ENCODE assay signal across 10 cellular contexts in genomic region chr6:78436335-78436734, GRCh38.
A peak's percentile ranks its signal among the peaks of the same experiment; 100 is the strongest.
DNase-seq lines count a peak whose midpoint lies in the region; ATAC-seq and TF ChIP-seq lines count a peak whose summit lies in the region.
"Had no signal": no experiment of that assay in that cellular context is flagged by ENCODE, and none has a peak within 500 bp of the region (broad histone marks: within the 10 kb centered on the region; RNA-seq: fewer than 3 reads in every experiment).

No MANE protein-coding gene starts in this region.

- no peak overlapping the region for H3K27ac ChIP-seq in RWPE2 (ENCODE audit: poor library complexity, severe bottlenecking)

- CTCF ChIA-PET in BJ (lab: Yijun Ruan, JAX) = interaction anchor here (0.8 to 1.6 kb wide), 8 partner anchors 8 to 374 kb away, joined by 3 to 11 read pairs (median 4); no protein-coding TSS in a partner anchor

- H3K36me3 Mint-ChIP-seq in CD14-positive monocyte = no peaks in the 10 kb centered on the region

- H3K27ac Mint-ChIP-seq in CD14-positive monocyte = no peak overlapping the region

- TF ChIP-seq CTCF in BJ (IDR thresholded peaks at IDR 0.05; ENCODE audit: insufficient read depth, low read depth, low read length) (peak; percentile 52), RWPE2 (IDR thresholded peaks at IDR 0.05; ENCODE audit: poor library complexity, severe bottlenecking) (peak; percentile 72), CD14-positive monocyte (IDR thresholded peaks at IDR 0.05) (no peak)

- peaks cover 0 to 4% (median 0%) of the 10 kb centered on the region in 7 donors for H3K9me3 Mint-ChIP-seq in CD14-positive monocyte

- no peak for DNase-seq in BJ (ENCODE audit: low read depth)
- DNase-seq in RWPE2 (ENCODE audit: low spot score) = no peak
- peak; percentile 1 for DNase-seq in iPS DF 19.7 (ENCODE audit: low read depth, low spot score)
- no peak for DNase-seq in NCI-H510A (lab: John Stamatoyannopoulos, UW)
- DNase-seq in cortex of kidney (lab: John Stamatoyannopoulos, UW) = no peak
- DNase-seq in CD14-positive monocyte (ENCODE audit: low spot score) = no peak
- no peak for DNase-seq in amygdala (lab: John Stamatoyannopoulos, UW)
- DNase-seq: NCI-H345; stimulated activated naive CD4-positive, alpha-beta T cell treated with Interleukin-2 at 50 U/mL for 16 hours had no signal

- no peak overlapping the region for H3K4me3 Mint-ChIP-seq in CD14-positive monocyte

- H3K36me3 ChIP-seq in BJ (ENCODE audit: control insufficient read depth, insufficient read depth, low read length) (no peaks in the 10 kb centered on the region), RWPE2 (ENCODE audit: low read depth) (no peaks in the 10 kb centered on the region)

- H3K27me3 Mint-ChIP-seq in CD14-positive monocyte (ENCODE audit: low read depth in 3 of 3) = no peaks in the 10 kb centered on the region

- H3K4me3 ChIP-seq in BJ (ENCODE audit: low read depth, low read length) (no peak overlapping the region), RWPE2 (ENCODE audit: severe bottlenecking) (no peak overlapping the region)

- peak; percentile 78 for ATAC-seq in HG02642 (IDR thresholded peaks at IDR 0.05; ENCODE audit: poor library complexity, unreplicated experiment)
- peak; percentile 76 for ATAC-seq in RWPE2 (ENCODE audit: low read depth)

- intact Hi-C loops in CD14-positive monocyte (cut with micrococcal nuclease) = no loop called here

- no peaks in the 10 kb centered on the region for H3K4me1 ChIP-seq in RWPE2 (ENCODE audit: insufficient read depth, poor library complexity, severe bottlenecking)

- H3K27me3 ChIP-seq in BJ (ENCODE audit: control insufficient read depth, insufficient read depth, low read length) (no peaks in the 10 kb centered on the region), RWPE2 (ENCODE audit: insufficient read depth, poor library complexity, severe bottlenecking) (no peaks in the 10 kb centered on the region)

- H3K4me1 Mint-ChIP-seq in CD14-positive monocyte = no peaks in the 10 kb centered on the region

- no peaks in the 10 kb centered on the region for H3K9me3 ChIP-seq in RWPE2 (ENCODE audit: severe bottlenecking)

- POLR2A ChIA-PET in BJ (lab: Charles Lee) = no interaction called here
